ENCODE assay signal across 8 cellular contexts in the genomic region with DNA sequence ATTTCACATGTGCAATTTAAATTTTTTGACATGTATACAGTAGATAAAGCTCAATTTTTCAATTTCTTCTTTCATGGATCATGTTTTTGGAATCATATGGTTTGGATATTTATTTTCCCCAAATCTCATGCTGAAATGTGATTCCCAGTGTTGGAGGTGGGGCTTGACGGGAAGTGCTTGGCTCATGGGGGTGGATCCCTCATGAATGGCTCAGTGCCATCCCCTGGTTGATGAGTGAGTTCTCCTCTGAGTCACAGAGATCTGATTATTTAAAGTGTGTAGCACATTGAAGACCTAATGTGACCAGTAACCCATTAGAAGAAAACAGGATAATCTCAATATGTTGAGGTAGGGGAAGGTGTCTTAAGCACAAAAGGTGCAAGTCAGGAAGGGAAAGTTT. TPM values are rescaled to one million over a fixed set of nuclear protein-coding genes. Genes with fewer than 3 reads are reported as not detected.
DNase-seq lines count a peak whose midpoint lies in the region; ATAC-seq and TF ChIP-seq lines count a peak whose summit lies in the region.

No MANE protein-coding gene starts in this region.

- no peak for TF ChIP-seq POLR2A in tibial nerve (IDR thresholded peaks at IDR 0.05)

- peak overlapping the region; percentile 46 for H3K4me3 ChIP-seq in ectodermal cell (ENCODE audit: insufficient read depth, low read depth, low read length)
- peak overlapping the region; percentile 51 for H3K4me3 ChIP-seq in lower lobe of right lung
- H3K4me3 ChIP-seq in tibial nerve = peak overlapping the region; percentile 38 to 58 (median 44)

- DNase-seq in AG08396 (ENCODE audit: low spot score) (peak; percentile 72), NCI-H2029 treated with DMSO at 0.1 percent for 48 hours (lab: John Stamatoyannopoulos, UW) (peak; percentile 69), lower lobe of right lung (peak; percentile 59), tibial nerve (ENCODE audit: low spot score in 2 of 2) (peak; percentile 87 to 95)

- TF ChIP-seq CTCF in lower lobe of right lung (IDR thresholded peaks at IDR 0.05) (no peak), tibial nerve (IDR thresholded peaks at IDR 0.05) (no peak)

- H3K27me3 ChIP-seq in ectodermal cell (ENCODE audit: control insufficient read depth, insufficient read depth, low read length, poor library complexity, severe bottlenecking) (no peaks in the 10 kb centered on the region), lower lobe of right lung (ENCODE audit: low read depth) (no peaks in the 10 kb centered on the region), tibial nerve (no peaks in the 10 kb centered on the region)

- TF ChIP-seq EP300 in tibial nerve (IDR thresholded peaks at IDR 0.05) = peak; percentile 78 to 94

- intact Hi-C loops in lower lobe of right lung (cut with DNase I) = no loop called here

- H3K27ac ChIP-seq in ectodermal cell (ENCODE audit: insufficient read depth, low read depth, low read length, poor library complexity, severe bottlenecking) (no peak overlapping the region), lower lobe of right lung (peak overlapping the region; percentile 82), tibial nerve (peak overlapping the region; percentile 64 to 96 (median 88))

- H3K36me3 ChIP-seq in ectodermal cell (ENCODE audit: control insufficient read depth, insufficient read depth, low read length) (no peaks in the 10 kb centered on the region), lower lobe of right lung (no peaks in the 10 kb centered on the region), tibial nerve (no peaks in the 10 kb centered on the region)

- peaks cover 6% of the 10 kb centered on the region for H3K4me1 ChIP-seq in ectodermal cell (ENCODE audit: control insufficient read depth, insufficient read depth, low read length)
- H3K4me1 ChIP-seq in lower lobe of right lung = peaks cover 38% of the 10 kb centered on the region
- peaks cover 0 to 43% (median 31%) of the 10 kb centered on the region in 4 donors for H3K4me1 ChIP-seq in tibial nerve

- WGBS in ectodermal cell, 2 experiments = 0% methylated on average over 1 of the region's 1 CpG
- 0% methylated on average over 1 of the region's 1 CpG for WGBS in tibial nerve, 2 donors

- H3K9me3 ChIP-seq in ectodermal cell (ENCODE audit: control insufficient read depth, low read length) (no peaks in the 10 kb centered on the region), lower lobe of right lung (no peaks in the 10 kb centered on the region), tibial nerve (no peaks in the 10 kb centered on the region)

- peak; percentile 82 to 85 for ATAC-seq in lower lobe of right lung
- no peak for ATAC-seq in GM21528 (IDR thresholded peaks at IDR 0.05; ENCODE audit: low FRiP score, unreplicated experiment)
- no peak for ATAC-seq in GM21529 (IDR thresholded peaks at IDR 0.05; ENCODE audit: unreplicated experiment)
- ATAC-seq in GM18511 (IDR thresholded peaks at IDR 0.05; ENCODE audit: unreplicated experiment) = no peak

RNA-seq across cellular contexts. Expression of gene IFI16, which starts 9.1 kb away (rescaled TPM):
- 21.4 TPM for polyA plus RNA-seq in ectodermal cell (2013, experiment 1 of 4)
- polyA plus RNA-seq in ectodermal cell (2013, experiment 2 of 4) = 18.4 TPM
- polyA plus RNA-seq in ectodermal cell (2013, experiment 3 of 4) = 13.6 TPM
- 11.6 TPM for polyA plus RNA-seq in ectodermal cell (2013, experiment 4 of 4)
- total RNA-seq in lower lobe of right lung = 102 TPM
- 100 to 1,000 TPM in 3 of 4 donors, 10 to 100 TPM in 1; 63.2 to 121 (median 108) TPM for total RNA-seq in tibial nerve

Comparison
In these comparisons a context has a peak if more than half of its experiments do, and no peak if none do; other contexts are left out.
1. ATAC-seq: peak in lower lobe of right lung (2 of 2); none in GM21528 (single experiment), GM21529 (single experiment) and GM18511 (single experiment).
2. Peak in every context shown above with its lines, with median percentiles within 50 percentile points of each other: DNase-seq and H3K4me3 ChIP-seq.